ENCODE assay signal across 8 cellular contexts in genomic region chr4:148510211-148510610, GRCh38.
"Had no signal": no experiment of that assay in that cellular context is flagged by ENCODE, and none has a peak within 500 bp of the region (broad histone marks: within the 10 kb centered on the region; RNA-seq: fewer than 3 reads in every experiment).

No MANE protein-coding gene starts in this region.

- H2AFZ ChIP-seq: GM23248 had no signal

- H3K36me3 ChIP-seq: HAP-1 had no signal

- ATAC-seq: HepG2, K562 had no signal

- H3K4me1 ChIP-seq: HAP-1 had no signal

- H3K4me3 ChIP-seq: GM23248, HAP-1, K562 had no signal

- H3K27ac ChIP-seq: GM23248, HL-60 had no signal

- DNase-seq: GM23248, GOT3, H7, KG1 had no signal

- H3K9me3 ChIP-seq: HAP-1 had no signal

- H3K9ac ChIP-seq: GM23248 had no signal
